In genomic region chr6:102582569-102582968, GRCh38 we compare ENCODE assay signal across 16 cellular contexts.
DNase-seq lines count a peak whose midpoint lies in the region; ATAC-seq and TF ChIP-seq lines count a peak whose summit lies in the region.
"Had no signal": no experiment of that assay in that cellular context is flagged by ENCODE, and none has a peak within 500 bp of the region (broad histone marks: within the 10 kb centered on the region; RNA-seq: fewer than 3 reads in every experiment).

No MANE protein-coding gene starts in this region.

- H3K27me3 Mint-ChIP-seq in CD4-positive, alpha-beta T cell = no peaks in the 10 kb centered on the region
- H3K27me3 Mint-ChIP-seq: CD8-positive, alpha-beta memory T cell had no signal

- DNase-seq in Right ventricle myocardium superior = peak; percentile 27
- no peak for DNase-seq in left ventricle myocardium inferior
- no peak for DNase-seq in mesenchymal stem cell
- no peak for DNase-seq in stimulated activated effector memory CD8-positive, alpha-beta T cell treated with anti-CD3 and anti-CD28 coated beads, Interleukin-12 subunit alpha, Interleukin-12 subunit beta, amount 100 ng/mL, for 72 hours (ENCODE audit: low spot score in 2 of 2)
- DNase-seq in CD4-positive, alpha-beta T cell = no peak
- DNase-seq in NCI-H1417 treated with DMSO at 0.1 percent for 48 hours (lab: John Stamatoyannopoulos, UW) = no peak
- DNase-seq: 8988T; CD8-positive, alpha-beta memory T cell; COR-L47; DMS 273 treated with DMSO at 0.1 percent for 48 hours; DMS53; HCEC 1CT; IMR-90 had no signal

- H3K4ac ChIP-seq in mesenchymal stem cell (ENCODE audit: low read depth in 1 of 2, low read length in 2 of 2) = no peak overlapping the region

- H3K14ac ChIP-seq in mesenchymal stem cell (ENCODE audit: low read length in 2 of 2) = no peak overlapping the region

- no peak overlapping the region for H2BK120ac ChIP-seq in mesenchymal stem cell (ENCODE audit: low read depth, low read length)

- H3K23ac ChIP-seq in mesenchymal stem cell (ENCODE audit: low read length in 2 of 2) = no peak overlapping the region

- intact Hi-C loops in Right ventricle myocardium superior (cut with DNase I) (no loop called here), left ventricle myocardium inferior (cut with micrococcal nuclease) (no loop called here)
- intact Hi-C loops in CD4-positive, alpha-beta T cell (cut with DNase I, micrococcal nuclease) = no loop called here

- H3K27me3 ChIP-seq in left ventricle myocardium inferior (ENCODE audit: low read depth) (no peaks in the 10 kb centered on the region), mesenchymal stem cell (ENCODE audit: control insufficient read depth in 1 of 2, insufficient read depth in 1 of 2, low read length in 2 of 2) (no peaks in the 10 kb centered on the region)
- no peaks in the 10 kb centered on the region for H3K27me3 ChIP-seq in CD4-positive, alpha-beta T cell (ENCODE audit: control insufficient read depth, insufficient read depth, low read length)
- H3K27me3 ChIP-seq: BLaER1 treated with 17β-estradiol and CSF1 and Interleukin-3, amounts not matched to agents 10 nM and 100 nM had no signal

- no peak overlapping the region for H3K9ac ChIP-seq in mesenchymal stem cell (ENCODE audit: low read length)
- H3K9ac ChIP-seq: BLaER1 treated with 17β-estradiol and CSF1 and Interleukin-3, amounts not matched to agents 10 nM and 100 nM had no signal

- H3K4me3 ChIP-seq in left ventricle myocardium inferior (no peak overlapping the region), mesenchymal stem cell (ENCODE audit: insufficient read depth in 1 of 2, low read depth in 1 of 2, low read length in 2 of 2) (no peak overlapping the region)
- H3K4me3 ChIP-seq: BLaER1 treated with 17β-estradiol and CSF1 and Interleukin-3, amounts not matched to agents 10 nM and 100 nM; GM23338 had no signal

- H3K36me3 ChIP-seq in left ventricle myocardium inferior = no peaks in the 10 kb centered on the region
- H3K36me3 ChIP-seq in mesenchymal stem cell (ENCODE audit: control insufficient read depth in 1 of 2, insufficient read depth in 2 of 2, low read depth in 1 of 2, low read length in 2 of 2) = no peaks in the 10 kb centered on the region
- H3K36me3 ChIP-seq: BLaER1 treated with 17β-estradiol and CSF1 and Interleukin-3, amounts not matched to agents 10 nM and 100 nM had no signal

- no peak overlapping the region for H3K18ac ChIP-seq in mesenchymal stem cell (ENCODE audit: low read depth in 1 of 2, low read length in 2 of 2)

- H3K4me1 Mint-ChIP-seq in stimulated activated effector memory CD8-positive, alpha-beta T cell treated with anti-CD3 and anti-CD28 coated beads, Interleukin-12 subunit alpha, Interleukin-12 subunit beta, amount 100 ng/mL, for 72 hours = no peaks in the 10 kb centered on the region
- H3K4me1 Mint-ChIP-seq in CD4-positive, alpha-beta T cell (ENCODE audit: low read depth) = no peaks in the 10 kb centered on the region
- H3K4me1 Mint-ChIP-seq: CD8-positive, alpha-beta memory T cell; GM23338 had no signal

- peaks cover 20% of the 10 kb centered on the region for H3K9me3 ChIP-seq in left ventricle myocardium inferior (replicated peaks)
- H3K9me3 ChIP-seq in mesenchymal stem cell (ENCODE audit: control insufficient read depth, low read length) = peaks cover 6% of the 10 kb centered on the region
- H3K9me3 ChIP-seq in CD4-positive, alpha-beta T cell (ENCODE audit: control insufficient read depth, low read length) = no peaks in the 10 kb centered on the region

- no peaks in the 10 kb centered on the region for H3K4me1 ChIP-seq in left ventricle myocardium inferior
- no peaks in the 10 kb centered on the region for H3K4me1 ChIP-seq in mesenchymal stem cell (ENCODE audit: control insufficient read depth, insufficient read depth, low read depth, low read length)
- H3K4me1 ChIP-seq: BLaER1 treated with 17β-estradiol and CSF1 and Interleukin-3, amounts not matched to agents 10 nM and 100 nM had no signal

- no peak overlapping the region for H2BK5ac ChIP-seq in mesenchymal stem cell (ENCODE audit: low read depth, low read length, poor library complexity, severe bottlenecking)

- POLR2A ChIA-PET in CD4-positive, alpha-beta T cell (lab: Charles Lee) = no interaction called here

- WGBS in mesenchymal stem cell = 97% methylated on average over 5 of the region's 5 CpGs

- ATAC-seq in Right ventricle myocardium superior (ENCODE audit: poor library complexity) (no peak), HG02938 (IDR thresholded peaks at IDR 0.05; ENCODE audit: unreplicated experiment) (no peak)
- peak; percentile 50 for ATAC-seq in stimulated activated effector memory CD8-positive, alpha-beta T cell treated with anti-CD3 and anti-CD28 coated beads, Interleukin-12 subunit alpha, Interleukin-12 subunit beta, amount 100 ng/mL, for 72 hours
- ATAC-seq in CD4-positive, alpha-beta T cell (ENCODE audit: poor library complexity) = no peak
- ATAC-seq: GM23338 had no signal

- no peak overlapping the region for H3K27ac Mint-ChIP-seq in stimulated activated effector memory CD8-positive, alpha-beta T cell treated with anti-CD3 and anti-CD28 coated beads, Interleukin-12 subunit alpha, Interleukin-12 subunit beta, amount 100 ng/mL, for 72 hours
- no peak overlapping the region for H3K27ac Mint-ChIP-seq in CD4-positive, alpha-beta T cell
- H3K27ac Mint-ChIP-seq: CD8-positive, alpha-beta memory T cell; GM23338 had no signal

- no peak overlapping the region for H4K8ac ChIP-seq in mesenchymal stem cell (ENCODE audit: low read length)

- H3K27ac ChIP-seq in left ventricle myocardium inferior (replicated peaks) (no peak overlapping the region), mesenchymal stem cell (ENCODE audit: low read length, poor library complexity, severe bottlenecking) (no peak overlapping the region)
- no peak overlapping the region for H3K27ac ChIP-seq in CD4-positive, alpha-beta T cell (ENCODE audit: low read depth, low read length)
- H3K27ac ChIP-seq: BLaER1 treated with 17β-estradiol and CSF1 and Interleukin-3, amounts not matched to agents 10 nM and 100 nM had no signal

- no peak overlapping the region for H2BK15ac ChIP-seq in mesenchymal stem cell (ENCODE audit: low read depth, poor library complexity, severe bottlenecking)

- no peak for TF ChIP-seq CTCF in left ventricle myocardium inferior (IDR thresholded peaks at IDR 0.05; ENCODE audit: borderline replicate concordance)
- no peak for TF ChIP-seq CTCF in CD4-positive, alpha-beta T cell (IDR thresholded peaks at IDR 0.05)

- H3K4me3 Mint-ChIP-seq in stimulated activated effector memory CD8-positive, alpha-beta T cell treated with anti-CD3 and anti-CD28 coated beads, Interleukin-12 subunit alpha, Interleukin-12 subunit beta, amount 100 ng/mL, for 72 hours = no peak overlapping the region
- no peak overlapping the region for H3K4me3 Mint-ChIP-seq in CD4-positive, alpha-beta T cell
- H3K4me3 Mint-ChIP-seq: CD8-positive, alpha-beta memory T cell; GM23338 had no signal

- H3K79me1 ChIP-seq in mesenchymal stem cell (replicated peaks; ENCODE audit: low read length, poor library complexity, severe bottlenecking) = no peaks in the 10 kb centered on the region

- H4K91ac ChIP-seq in mesenchymal stem cell (ENCODE audit: low read length) = peak overlapping the region; percentile 25

- H3K36me3 Mint-ChIP-seq in stimulated activated effector memory CD8-positive, alpha-beta T cell treated with anti-CD3 and anti-CD28 coated beads, Interleukin-12 subunit alpha, Interleukin-12 subunit beta, amount 100 ng/mL, for 72 hours = no peaks in the 10 kb centered on the region
- H3K36me3 Mint-ChIP-seq in CD4-positive, alpha-beta T cell (ENCODE audit: low read depth) = no peaks in the 10 kb centered on the region
- H3K36me3 Mint-ChIP-seq: CD8-positive, alpha-beta memory T cell had no signal

- H2BK12ac ChIP-seq in mesenchymal stem cell (ENCODE audit: low read length in 2 of 2) = no peak overlapping the region

- H2AK5ac ChIP-seq in mesenchymal stem cell (ENCODE audit: low read length, severe bottlenecking) = no peak overlapping the region

- no peak overlapping the region for H2AFZ ChIP-seq in mesenchymal stem cell (ENCODE audit: low read depth, low read length)
- H2AFZ ChIP-seq: GM23338 had no signal

- no peak overlapping the region for H3K4me2 ChIP-seq in mesenchymal stem cell (ENCODE audit: low read length, poor library complexity, severe bottlenecking)
- H3K4me2 ChIP-seq: BLaER1 treated with 17β-estradiol and CSF1 and Interleukin-3, amounts not matched to agents 10 nM and 100 nM; GM23338 had no signal

- CTCF ChIA-PET in CD4-positive, alpha-beta T cell (lab: Charles Lee) = no interaction called here

- no peaks in the 10 kb centered on the region for H3K9me3 Mint-ChIP-seq in stimulated activated effector memory CD8-positive, alpha-beta T cell treated with anti-CD3 and anti-CD28 coated beads, Interleukin-12 subunit alpha, Interleukin-12 subunit beta, amount 100 ng/mL, for 72 hours
- peaks cover 4% of the 10 kb centered on the region for H3K9me3 Mint-ChIP-seq in CD4-positive, alpha-beta T cell
